Comparison of ENCODE assay signal across 26 cellular contexts in the genomic region with DNA sequence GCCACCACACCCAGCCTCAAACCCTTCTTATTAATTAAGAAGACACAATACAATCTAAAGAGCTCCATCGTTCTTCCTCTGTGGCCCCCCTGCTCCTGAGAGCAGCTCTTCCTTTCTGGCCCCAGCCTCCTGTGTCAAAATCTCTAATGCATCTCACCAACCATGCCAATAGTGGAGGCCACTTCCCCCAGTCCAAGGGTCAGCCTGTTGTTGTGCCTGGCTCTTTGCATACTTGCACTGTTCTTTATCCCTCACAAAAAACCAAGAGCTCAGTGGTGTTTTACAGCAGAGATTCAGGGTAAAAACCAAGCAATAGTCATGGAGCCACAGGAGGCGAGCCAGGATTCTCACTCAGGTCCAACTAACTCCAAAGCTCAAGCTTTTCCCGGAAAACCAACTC.
"Had no signal": no experiment of that assay in that cellular context is flagged by ENCODE, and none has a peak within 500 bp of the region (broad histone marks: within the 10 kb centered on the region; RNA-seq: fewer than 3 reads in every experiment).

No MANE protein-coding gene starts in this region.

- H3K4me1 Mint-ChIP-seq: naive thymus-derived CD8-positive, alpha-beta T cell; stimulated activated memory B cell treated with anti-CD40 and anti-IgM and Interleukin-4, amounts not matched to agents 10 μg/mL and 1 μg/mL and 100 μg/mL, for 72 hours; stimulated activated naive CD8-positive, alpha-beta T cell treated with anti-CD3 and anti-CD28 coated beads, Interleukin-15, amount 100 ng/mL, for 72 hours had no signal

- H3K4me3 ChIP-seq: neural progenitor cell, pancreas, psoas muscle, skin epidermis, smooth muscle cell, spleen, suprapubic skin, testis, tibial artery, transverse colon, upper lobe of right lung, uterus had no signal

- H3K9ac ChIP-seq: neural progenitor cell had no signal

- H3K36me3 ChIP-seq: neural progenitor cell, pancreas, spleen, suprapubic skin, tibial artery, transverse colon, upper lobe of right lung, uterus had no signal

- DNase-seq: naive thymus-derived CD8-positive, alpha-beta T cell; pancreas; psoas muscle; right cardiac atrium; spleen; stimulated activated CD4-positive, alpha-beta T cell treated with anti-CD3 and anti-CD28 coated beads, Interleukin-12 subunit alpha, Interleukin-12 subunit beta, amount 100 ng/mL, for 4 hours; stimulated activated CD4-positive, alpha-beta T cell treated with anti-CD3 and anti-CD28 coated beads, Interleukin-1b, Interleukin-23, amount 100 ng/mL, for 48 hours; stimulated activated CD4-positive, alpha-beta T cell treated with anti-CD3 and anti-CD28 coated beads, Interleukin-4, amount 100 ng/mL, for 1 hour; stimulated activated CD4-positive, alpha-beta T cell treated with anti-CD3 and anti-CD28 coated beads, Interleukin-4, amount 100 ng/mL, for 4 hours; stimulated activated CD8-positive, alpha-beta memory T cell treated with anti-CD3 and anti-CD28 coated beads, Interleukin-4, amount 100 ng/mL, for 48 hours; stimulated activated naive CD4-positive, alpha-beta T cell; stimulated activated naive CD8-positive, alpha-beta T cell treated with anti-CD3 and anti-CD28 coated beads, Interleukin-15, amount 100 ng/mL, for 72 hours; stimulated activated naive CD8-positive, alpha-beta T cell treated with anti-CD3 and anti-CD28 coated beads, Interleukin-15, Interleukin-2, amounts not matched to agents 100 U/mL and 50 U/mL, for 24 hours; substantia nigra; testis; tibial artery; transverse colon; upper lobe of right lung; uterus had no signal

- H3K4me3 Mint-ChIP-seq: naive thymus-derived CD8-positive, alpha-beta T cell; natural killer cell treated with Interleukin-12 subunit alpha and Interleukin-12 subunit beta and Interleukin-15 and Interleukin-18, amount 100 ng/mL, for 72 hours; neural progenitor cell; stimulated activated memory B cell treated with anti-CD40 and anti-IgM and Interleukin-4, amounts not matched to agents 10 μg/mL and 1 μg/mL and 100 μg/mL, for 72 hours; stimulated activated naive CD8-positive, alpha-beta T cell treated with anti-CD3 and anti-CD28 coated beads, Interleukin-15, amount 100 ng/mL, for 72 hours; type B pancreatic cell had no signal

- H3K27ac Mint-ChIP-seq: natural killer cell treated with Interleukin-12 subunit alpha and Interleukin-12 subunit beta and Interleukin-15 and Interleukin-18, amount 100 ng/mL, for 72 hours; neural progenitor cell; stimulated activated memory B cell treated with anti-CD40 and anti-IgM and Interleukin-4, amounts not matched to agents 10 μg/mL and 1 μg/mL and 100 μg/mL, for 72 hours; type B pancreatic cell had no signal

- H3K9me3 Mint-ChIP-seq: natural killer cell treated with Interleukin-12 subunit alpha and Interleukin-12 subunit beta and Interleukin-15 and Interleukin-18, amount 100 ng/mL, for 72 hours; neural progenitor cell; stimulated activated naive CD8-positive, alpha-beta T cell treated with anti-CD3 and anti-CD28 coated beads, Interleukin-15, amount 100 ng/mL, for 72 hours; type B pancreatic cell had no signal

- H3K27ac ChIP-seq: neural progenitor cell, pancreas, psoas muscle, skin epidermis, spleen, suprapubic skin, testis, tibial artery, transverse colon, upper lobe of right lung, uterus had no signal

- H3K9me3 ChIP-seq: pancreas, psoas muscle, spleen, suprapubic skin, testis, tibial artery, transverse colon, upper lobe of right lung, uterus had no signal

- H3K4me1 ChIP-seq: pancreas, psoas muscle, spleen, suprapubic skin, testis, transverse colon, upper lobe of right lung, uterus had no signal

- H3K27me3 ChIP-seq: neural progenitor cell, pancreas, suprapubic skin, testis, transverse colon, upper lobe of right lung, uterus had no signal

- H3K27me3 Mint-ChIP-seq: natural killer cell treated with Interleukin-12 subunit alpha and Interleukin-12 subunit beta and Interleukin-15 and Interleukin-18, amount 100 ng/mL, for 72 hours; stimulated activated memory B cell treated with anti-CD40 and anti-IgM and Interleukin-4, amounts not matched to agents 10 μg/mL and 1 μg/mL and 100 μg/mL, for 72 hours had no signal

- H3K36me3 Mint-ChIP-seq: naive thymus-derived CD8-positive, alpha-beta T cell; natural killer cell treated with Interleukin-12 subunit alpha and Interleukin-12 subunit beta and Interleukin-15 and Interleukin-18, amount 100 ng/mL, for 72 hours; neural progenitor cell; stimulated activated memory B cell treated with anti-CD40 and anti-IgM and Interleukin-4, amounts not matched to agents 10 μg/mL and 1 μg/mL and 100 μg/mL, for 72 hours had no signal

- ATAC-seq: naive thymus-derived CD8-positive, alpha-beta T cell; natural killer cell treated with Interleukin-12 subunit alpha and Interleukin-12 subunit beta and Interleukin-15 and Interleukin-18, amount 100 ng/mL, for 72 hours; psoas muscle; right cardiac atrium; stimulated activated memory B cell treated with anti-CD40 and anti-IgM and Interleukin-4, amounts not matched to agents 10 μg/mL and 1 μg/mL and 100 μg/mL, for 72 hours; stimulated activated naive CD8-positive, alpha-beta T cell treated with anti-CD3 and anti-CD28 coated beads, Interleukin-15, amount 100 ng/mL, for 72 hours; stimulated activated naive CD8-positive, alpha-beta T cell treated with anti-CD3 and anti-CD28 coated beads, Interleukin-15, Interleukin-2, amounts not matched to agents 100 U/mL and 50 U/mL, for 24 hours; upper lobe of right lung had no signal
